In genomic region chr4:25865586-25865985, GRCh38 we compare ENCODE assay signal across 10 cellular contexts. TPM values are rescaled to one million over a fixed set of nuclear protein-coding genes. Genes with fewer than 3 reads are reported as not detected.
DNase-seq lines count a peak whose midpoint lies in the region; ATAC-seq and TF ChIP-seq lines count a peak whose summit lies in the region.
"Had no signal": no experiment of that assay in that cellular context is flagged by ENCODE, and none has a peak within 500 bp of the region (broad histone marks: within the 10 kb centered on the region; RNA-seq: fewer than 3 reads in every experiment).

No MANE protein-coding gene starts in this region.

- CTCF ChIA-PET in CD8-positive, alpha-beta T cell (lab: Charles Lee) = interaction anchor here (1.2 to 1.8 kb wide), 3 partner anchors 12 to 30 kb away, joined by 3 to 5 read pairs (median 3); no protein-coding TSS in a partner anchor

- peaks cover 6% of the 10 kb centered on the region for H3K36me3 Mint-ChIP-seq in activated T-helper 1 cell treated with anti-CD3 and anti-CD28 coated beads, Interleukin-12 subunit alpha, Interleukin-12 subunit beta, Interleukin-2, Interleukin-4 antibody, amounts not matched to agents 30 ng/mL and 10 ng/mL and 1 ng/mL, durations not matched to agents 14 hours and 24 hours and 36 hours (ENCODE audit: low read depth)
- H3K36me3 Mint-ChIP-seq in memory B cell = peaks cover 18% of the 10 kb centered on the region
- H3K36me3 Mint-ChIP-seq in CD8-positive, alpha-beta T cell = peaks cover 3% of the 10 kb centered on the region

- in situ Hi-C loops in Caki2 (cut with HindIII; ENCODE audit: low pct_unique_long_range_greater_than_20kb, low sequenced_read_pairs) = no loop called here

- no peak overlapping the region for H3K27ac Mint-ChIP-seq in activated T-helper 1 cell treated with anti-CD3 and anti-CD28 coated beads, Interleukin-12 subunit alpha, Interleukin-12 subunit beta, Interleukin-2, Interleukin-4 antibody, amounts not matched to agents 30 ng/mL and 10 ng/mL and 1 ng/mL, durations not matched to agents 14 hours and 24 hours and 36 hours
- peak overlapping the region; percentile 100 for H3K27ac Mint-ChIP-seq in memory B cell
- no peak overlapping the region for H3K27ac Mint-ChIP-seq in CD8-positive, alpha-beta T cell

- no peak overlapping the region for H3K4me3 ChIP-seq in CD8-positive, alpha-beta T cell (ENCODE audit: low read depth, low read length)

- peaks cover 16% of the 10 kb centered on the region for H3K4me1 Mint-ChIP-seq in activated T-helper 1 cell treated with anti-CD3 and anti-CD28 coated beads, Interleukin-12 subunit alpha, Interleukin-12 subunit beta, Interleukin-2, Interleukin-4 antibody, amounts not matched to agents 30 ng/mL and 10 ng/mL and 1 ng/mL, durations not matched to agents 14 hours and 24 hours and 36 hours (ENCODE audit: low read depth)
- H3K4me1 Mint-ChIP-seq in memory B cell = peaks cover 41% of the 10 kb centered on the region
- peaks cover 14% of the 10 kb centered on the region for H3K4me1 Mint-ChIP-seq in CD8-positive, alpha-beta T cell (ENCODE audit: low read depth)

- peak; percentile 91 for DNase-seq in Caki2 (ENCODE audit: low read depth)
- peak; percentile 72 for DNase-seq in HT-29 (ENCODE audit: low spot score)
- no peak for DNase-seq in activated T-helper 1 cell treated with anti-CD3 and anti-CD28 coated beads, Interleukin-12 subunit alpha, Interleukin-12 subunit beta, Interleukin-2, Interleukin-4 antibody, amounts not matched to agents 30 ng/mL and 10 ng/mL and 1 ng/mL, durations not matched to agents 14 hours and 24 hours and 36 hours (ENCODE audit: low spot score)
- DNase-seq in memory B cell (ENCODE audit: low spot score in 2 of 2) = no peak
- DNase-seq in CD8-positive, alpha-beta T cell = no peak
- DNase-seq in midbrain (lab: John Stamatoyannopoulos, UW) = no peak
- no peak for DNase-seq in COR-L47 (lab: John Stamatoyannopoulos, UW)
- DNase-seq: activated T-cell treated with anti-CD3 and anti-CD28 coated beads, Interleukin-2, amount 50 U/mL, for 4 hours; NCI-H1417 treated with DMSO at 0.1 percent for 48 hours had no signal

- no peaks in the 10 kb centered on the region for H3K9me3 ChIP-seq in CD8-positive, alpha-beta T cell (ENCODE audit: low read length)

- H3K36me3 ChIP-seq in CD8-positive, alpha-beta T cell (ENCODE audit: insufficient read depth, low read length) = no peaks in the 10 kb centered on the region

- POLR2A ChIA-PET in CD8-positive, alpha-beta T cell (lab: Charles Lee) = no interaction called here

- intact Hi-C loops in activated T-helper 1 cell treated with anti-CD3 and anti-CD28 coated beads, Interleukin-12 subunit alpha, Interleukin-12 subunit beta, Interleukin-2, Interleukin-4 antibody, amounts not matched to agents 30 ng/mL and 10 ng/mL and 1 ng/mL, durations not matched to agents 14 hours and 24 hours and 36 hours (cut with micrococcal nuclease) = loop anchor here (10.0 kb wide), 3 partner anchors 631 to 1149 kb away; partner anchors contain the start of genes PI4K2B and TBC1D19
- intact Hi-C loops in CD8-positive, alpha-beta T cell (cut with DNase I, micrococcal nuclease) = loop anchor here (10.0 kb wide), 2 partner anchors 551 to 719 kb away; partner anchors contain the start of genes TBC1D19 (in 1 of the 2) and ZCCHC4 (in 1 of the 2)

- H3K27me3 ChIP-seq in CD8-positive, alpha-beta T cell (ENCODE audit: insufficient read depth, low read length) = no peaks in the 10 kb centered on the region

- TF ChIP-seq CTCF in CD8-positive, alpha-beta T cell (IDR thresholded peaks at IDR 0.05) = no peak

- H3K4me1 ChIP-seq in CD8-positive, alpha-beta T cell (ENCODE audit: insufficient read depth, low read length) = peaks cover 14% of the 10 kb centered on the region

- ATAC-seq in memory B cell (ENCODE audit: low read depth) (no peak), GM18907 (IDR thresholded peaks at IDR 0.05; ENCODE audit: unreplicated experiment) (no peak)
- no peak for ATAC-seq in CD8-positive, alpha-beta T cell
- ATAC-seq: activated T-cell treated with anti-CD3 and anti-CD28 coated beads, Interleukin-2, amount 50 U/mL, for 4 hours had no signal

- H3K27me3 Mint-ChIP-seq in activated T-helper 1 cell treated with anti-CD3 and anti-CD28 coated beads, Interleukin-12 subunit alpha, Interleukin-12 subunit beta, Interleukin-2, Interleukin-4 antibody, amounts not matched to agents 30 ng/mL and 10 ng/mL and 1 ng/mL, durations not matched to agents 14 hours and 24 hours and 36 hours (ENCODE audit: insufficient read depth) = peaks cover 2% of the 10 kb centered on the region
- H3K27me3 Mint-ChIP-seq in memory B cell = no peaks in the 10 kb centered on the region
- H3K27me3 Mint-ChIP-seq in CD8-positive, alpha-beta T cell (ENCODE audit: low read depth) = no peaks in the 10 kb centered on the region

- H3K27ac ChIP-seq in CD8-positive, alpha-beta T cell (ENCODE audit: low read depth, low read length) = no peak overlapping the region

- peak overlapping the region; percentile 29 for H3K4me3 Mint-ChIP-seq in activated T-helper 1 cell treated with anti-CD3 and anti-CD28 coated beads, Interleukin-12 subunit alpha, Interleukin-12 subunit beta, Interleukin-2, Interleukin-4 antibody, amounts not matched to agents 30 ng/mL and 10 ng/mL and 1 ng/mL, durations not matched to agents 14 hours and 24 hours and 36 hours
- H3K4me3 Mint-ChIP-seq in memory B cell = peak overlapping the region; percentile 72
- no peak overlapping the region for H3K4me3 Mint-ChIP-seq in CD8-positive, alpha-beta T cell
- H3K4me3 Mint-ChIP-seq: activated T-cell treated with anti-CD3 and anti-CD28 coated beads, Interleukin-2, amount 50 U/mL, for 4 hours had no signal

- no peaks in the 10 kb centered on the region for H3K9me3 Mint-ChIP-seq in activated T-helper 1 cell treated with anti-CD3 and anti-CD28 coated beads, Interleukin-12 subunit alpha, Interleukin-12 subunit beta, Interleukin-2, Interleukin-4 antibody, amounts not matched to agents 30 ng/mL and 10 ng/mL and 1 ng/mL, durations not matched to agents 14 hours and 24 hours and 36 hours
- H3K9me3 Mint-ChIP-seq in memory B cell = peaks cover 4% of the 10 kb centered on the region
- H3K9me3 Mint-ChIP-seq in CD8-positive, alpha-beta T cell = no peaks in the 10 kb centered on the region
- H3K9me3 Mint-ChIP-seq: activated T-cell treated with anti-CD3 and anti-CD28 coated beads, Interleukin-2, amount 50 U/mL, for 4 hours had no signal

RNA-seq across cellular contexts. Expression of gene SEL1L3, which starts 2.8 kb away (rescaled TPM):
- 124 and 161 TPM in 2 replicates for total RNA-seq in Caki2 (2014; rRNA removed; shearing (Covaris generic); ENCODE audit: low replicate concordance)
- 54.4 and 55.9 TPM in 2 replicates for total RNA-seq in HT-29 (2014; rRNA removed; shearing (Covaris generic))
- 36.0 and 37.1 TPM in 2 replicates for total RNA-seq in activated T-helper 1 cell treated with anti-CD3 and anti-CD28 coated beads, Interleukin-12 subunit alpha, Interleukin-12 subunit beta, Interleukin-2, Interleukin-4 antibody, amounts not matched to agents 30 ng/mL and 10 ng/mL and 1 ng/mL, durations not matched to agents 14 hours and 24 hours and 36 hours
- 10 to 100 TPM; 31.2 to 33.7 TPM for total RNA-seq in CD8-positive, alpha-beta T cell

RNA-seq across cellular contexts. Expression of gene SMIM20, which starts 48.4 kb away (rescaled TPM):
- total RNA-seq in Caki2 (2014; rRNA removed; shearing (Covaris generic); ENCODE audit: low replicate concordance) = 53.9 and 96.5 TPM in 2 replicates
- 19.4 and 22.5 TPM in 2 replicates for total RNA-seq in HT-29 (2014; rRNA removed; shearing (Covaris generic))
- total RNA-seq in activated T-helper 1 cell treated with anti-CD3 and anti-CD28 coated beads, Interleukin-12 subunit alpha, Interleukin-12 subunit beta, Interleukin-2, Interleukin-4 antibody, amounts not matched to agents 30 ng/mL and 10 ng/mL and 1 ng/mL, durations not matched to agents 14 hours and 24 hours and 36 hours = 19.2 and 21.5 TPM in 2 replicates
- total RNA-seq in CD8-positive, alpha-beta T cell = 1 to 10 TPM; 7.5 to 9.8 TPM

Comparison
In these comparisons a context has a peak if more than half of its experiments do, and no peak if none do; other contexts are left out.
1. DNase-seq: peak in Caki2 (single experiment) and HT-29 (single experiment); none in activated T-helper 1 cell treated with anti-CD3 and anti-CD28 coated beads, Interleukin-12 subunit alpha, Interleukin-12 subunit beta, Interleukin-2, Interleukin-4 antibody, amounts not matched to agents 30 ng/mL and 10 ng/mL and 1 ng/mL, durations not matched to agents 14 hours and 24 hours and 36 hours (single experiment), memory B cell (0 of 2), CD8-positive, alpha-beta T cell (0 of 7), midbrain (single experiment) and COR-L47 (single experiment).